ENCODE assay signal across 1 cellular context in the genomic region with DNA sequence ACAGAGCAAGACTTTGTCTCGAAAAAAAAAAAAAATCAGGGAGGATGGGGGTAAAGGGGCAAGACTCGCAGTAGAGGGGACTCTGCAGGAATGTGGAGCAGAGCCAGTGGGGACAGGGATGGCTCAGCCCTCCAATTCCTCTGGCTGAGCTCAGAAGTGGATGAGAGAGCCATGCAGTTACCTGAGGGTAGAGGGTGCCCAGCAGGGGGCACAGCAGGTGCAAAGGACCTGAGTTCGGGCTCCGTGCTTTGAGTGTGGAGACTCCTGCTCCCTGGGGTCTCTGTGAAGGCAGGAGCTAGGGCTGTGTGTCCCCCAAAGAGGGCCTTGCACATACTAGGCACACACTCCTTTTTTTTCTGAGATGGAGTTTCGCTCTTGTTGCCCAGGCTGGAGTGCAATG.
TF ChIP-seq lines count a peak whose summit lies in the region.

No MANE protein-coding gene starts in this region.

TF ChIP-seq in HCT116, 20 proteins besides CTCF, POLR2A, EP300 and RAD21 (continued from another document):
- TF ChIP-seq EZH2phosphoT487 (IDR thresholded peaks at IDR 0.05; ENCODE audit: borderline replicate concordance) (no peak), YY1 (IDR thresholded peaks at IDR 0.05; ENCODE audit: extremely low read depth, insufficient replicate concordance, low read depth, low read length) (no peak), TCF7L2 (IDR thresholded peaks at IDR 0.05; ENCODE audit: borderline replicate concordance, extremely low read depth, insufficient read depth, insufficient read length) (no peak), ZNF274 (IDR thresholded peaks at IDR 0.05; ENCODE audit: low read depth, low read length) (no peak), CEBPB (IDR thresholded peaks at IDR 0.05; ENCODE audit: low read depth) (no peak), SIN3A (IDR thresholded peaks at IDR 0.05; ENCODE audit: low read depth) (no peak), EGR1 (IDR thresholded peaks at IDR 0.05; ENCODE audit: low read depth) (no peak)
- TF ChIP-seq, protein P1, sequence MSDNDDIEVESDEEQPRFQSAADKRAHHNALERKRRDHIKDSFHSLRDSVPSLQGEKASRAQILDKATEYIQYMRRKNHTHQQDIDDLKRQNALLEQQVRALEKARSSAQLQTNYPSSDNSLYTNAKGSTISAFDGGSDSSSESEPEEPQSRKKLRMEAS (IDR thresholded peaks at IDR 0.05) = no peak
- TF ChIP-seq, protein P2, sequence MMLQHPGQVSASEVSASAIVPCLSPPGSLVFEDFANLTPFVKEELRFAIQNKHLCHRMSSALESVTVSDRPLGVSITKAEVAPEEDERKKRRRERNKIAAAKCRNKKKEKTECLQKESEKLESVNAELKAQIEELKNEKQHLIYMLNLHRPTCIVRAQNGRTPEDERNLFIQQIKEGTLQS (IDR thresholded peaks at IDR 0.05) = no peak
- TF ChIP-seq, protein P3, sequence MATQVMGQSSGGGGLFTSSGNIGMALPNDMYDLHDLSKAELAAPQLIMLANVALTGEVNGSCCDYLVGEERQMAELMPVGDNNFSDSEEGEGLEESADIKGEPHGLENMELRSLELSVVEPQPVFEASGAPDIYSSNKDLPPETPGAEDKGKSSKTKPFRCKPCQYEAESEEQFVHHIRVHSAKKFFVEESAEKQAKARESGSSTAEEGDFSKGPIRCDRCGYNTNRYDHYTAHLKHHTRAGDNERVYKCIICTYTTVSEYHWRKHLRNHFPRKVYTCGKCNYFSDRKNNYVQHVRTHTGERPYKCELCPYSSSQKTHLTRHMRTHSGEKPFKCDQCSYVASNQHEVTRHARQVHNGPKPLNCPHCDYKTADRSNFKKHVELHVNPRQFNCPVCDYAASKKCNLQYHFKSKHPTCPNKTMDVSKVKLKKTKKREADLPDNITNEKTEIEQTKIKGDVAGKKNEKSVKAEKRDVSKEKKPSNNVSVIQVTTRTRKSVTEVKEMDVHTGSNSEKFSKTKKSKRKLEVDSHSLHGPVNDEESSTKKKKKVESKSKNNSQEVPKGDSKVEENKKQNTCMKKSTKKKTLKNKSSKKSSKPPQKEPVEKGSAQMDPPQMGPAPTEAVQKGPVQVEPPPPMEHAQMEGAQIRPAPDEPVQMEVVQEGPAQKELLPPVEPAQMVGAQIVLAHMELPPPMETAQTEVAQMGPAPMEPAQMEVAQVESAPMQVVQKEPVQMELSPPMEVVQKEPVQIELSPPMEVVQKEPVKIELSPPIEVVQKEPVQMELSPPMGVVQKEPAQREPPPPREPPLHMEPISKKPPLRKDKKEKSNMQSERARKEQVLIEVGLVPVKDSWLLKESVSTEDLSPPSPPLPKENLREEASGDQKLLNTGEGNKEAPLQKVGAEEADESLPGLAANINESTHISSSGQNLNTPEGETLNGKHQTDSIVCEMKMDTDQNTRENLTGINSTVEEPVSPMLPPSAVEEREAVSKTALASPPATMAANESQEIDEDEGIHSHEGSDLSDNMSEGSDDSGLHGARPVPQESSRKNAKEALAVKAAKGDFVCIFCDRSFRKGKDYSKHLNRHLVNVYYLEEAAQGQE (IDR thresholded peaks at IDR 0.05; ENCODE audit: low read depth) = no peak
